ENCODE assay signal across 10 cellular contexts in genomic region chr20:438581-439469, GRCh38. TPM values are rescaled to one million over a fixed set of nuclear protein-coding genes. Genes with fewer than 3 reads are reported as not detected.
A peak's percentile ranks its signal among the peaks of the same experiment; 100 is the strongest.
DNase-seq lines count a peak whose midpoint lies in the region; TF ChIP-seq lines count a peak whose summit lies in the region.
"Had no signal": no experiment of that assay in that cellular context is flagged by ENCODE, and none has a peak within 500 bp of the region (broad histone marks: within the 10 kb centered on the region; RNA-seq: fewer than 3 reads in every experiment).

No MANE protein-coding gene starts in this region.

- H3K36me3 Mint-ChIP-seq in immature natural killer cell: peaks cover 12 to 38% (median 26%) of the 10 kb centered on the region in 3 donors
- peaks cover 39% of the 10 kb centered on the region for H3K36me3 Mint-ChIP-seq in mesothelial cell of epicardium

- H3K4me3 Mint-ChIP-seq in immature natural killer cell (peak overlapping the region; percentile 82 to 93 (median 90)), mesothelial cell of epicardium (no peak overlapping the region)

- H3K27ac Mint-ChIP-seq in immature natural killer cell (peak overlapping the region; percentile 86 to 95 (median 94)), mesothelial cell of epicardium (no peak overlapping the region)

- H3K4me1 Mint-ChIP-seq in immature natural killer cell (peaks cover 61 to 66% of the 10 kb centered on the region in 2 donors), mesothelial cell of epicardium (peaks cover 8% of the 10 kb centered on the region)

- no peaks in the 10 kb centered on the region for H3K9me3 Mint-ChIP-seq in immature natural killer cell
- no peaks in the 10 kb centered on the region for H3K9me3 Mint-ChIP-seq in mesothelial cell of epicardium

- H3K27me3 Mint-ChIP-seq in immature natural killer cell (ENCODE audit: low read depth in 3 of 3): peaks cover 0 to 4% (median 4%) of the 10 kb centered on the region in 3 donors
- no peaks in the 10 kb centered on the region for H3K27me3 Mint-ChIP-seq in mesothelial cell of epicardium (ENCODE audit: low read depth)

- DNase-seq in LHCN-M2 (ENCODE audit: low read depth) (peak; percentile 26), immature natural killer cell (peak; percentile 70 to 75 (median 73)), NCI-H2107 treated with DMSO at 0.1 percent for 48 hours (lab: John Stamatoyannopoulos, UW; ENCODE audit: unreplicated experiment) (no peak), DMS 273 treated with DMSO at 0.1 percent for 48 hours (lab: John Stamatoyannopoulos, UW) (no peak), CD1c-positive myeloid dendritic cell (ENCODE audit: extremely low spot score) (no peak), mesothelial cell of epicardium (ENCODE audit: low spot score in 2 of 2, unreplicated experiment in 2 of 2) (no peak)
- peak; percentile 21 to 24 for DNase-seq in activated CD8-positive, alpha-beta memory T cell treated with anti-CD3 and anti-CD28 coated beads for 1 hour (ENCODE audit: extremely low read depth in 1 of 2, low read depth in 1 of 2)
- peak; percentile 31 for DNase-seq in stimulated activated naive CD4-positive, alpha-beta T cell treated with Interleukin-2 at 50 U/mL for 16 hours (lab: John Stamatoyannopoulos, UW)
- DNase-seq: foreskin fibroblast, retina had no signal

- no peak for TF ChIP-seq CTCF in mesothelial cell of epicardium (IDR thresholded peaks at IDR 0.05; ENCODE audit: unreplicated experiment)

RNA-seq across cellular contexts. Expression of gene TBC1D20, which starts 23.5 kb away (rescaled TPM):
- total RNA-seq in LHCN-M2 (2014; rRNA removed) (30.0 and 34.6 TPM in 2 replicates), mesothelial cell of epicardium (34.1 to 37.1 TPM (median 34.4 TPM) in 3 replicates)
- 26.7 TPM for polyA plus RNA-seq in LHCN-M2 (2012)
- 10 to 100 TPM; 19.4 to 38.3 (median 33.2) TPM for polyA plus RNA-seq in immature natural killer cell

RNA-seq across cellular contexts. Expression of gene RBCK1, which starts 30.7 kb away (rescaled TPM):
- 80.2 and 91.0 TPM in 2 replicates for total RNA-seq in LHCN-M2 (2014; rRNA removed)
- 75.5 TPM for polyA plus RNA-seq in LHCN-M2 (2012)
- 100 to 1,000 TPM; 110 to 131 (median 126) TPM for polyA plus RNA-seq in immature natural killer cell
- total RNA-seq in mesothelial cell of epicardium: 108 to 111 TPM (median 108 TPM) in 3 replicates

RNA-seq across cellular contexts. Expression of gene TRIB3, which starts 58.3 kb away (rescaled TPM):
- total RNA-seq in LHCN-M2 (2014; rRNA removed) (1.3 and 1.6 TPM in 2 replicates), mesothelial cell of epicardium (3.6 to 3.9 TPM (median 3.8 TPM) in 3 replicates)
- 2.0 TPM for polyA plus RNA-seq in LHCN-M2 (2012)
- polyA plus RNA-seq in immature natural killer cell: 10 to 100 TPM; 17.0 to 27.6 (median 25.0) TPM

Comparison
In these comparisons a context has a peak if more than half of its experiments do, and no peak if none do; other contexts are left out.
1. DNase-seq: peak in LHCN-M2 (single experiment), activated CD8-positive, alpha-beta memory T cell treated with anti-CD3 and anti-CD28 coated beads for 1 hour (2 of 2), immature natural killer cell (3 of 3) and stimulated activated naive CD4-positive, alpha-beta T cell treated with Interleukin-2 at 50 U/mL for 16 hours (single experiment); none in NCI-H2107 treated with DMSO at 0.1 percent for 48 hours (single experiment), DMS 273 treated with DMSO at 0.1 percent for 48 hours (single experiment), CD1c-positive myeloid dendritic cell (single experiment) and mesothelial cell of epicardium (0 of 2).